In the genomic region with DNA sequence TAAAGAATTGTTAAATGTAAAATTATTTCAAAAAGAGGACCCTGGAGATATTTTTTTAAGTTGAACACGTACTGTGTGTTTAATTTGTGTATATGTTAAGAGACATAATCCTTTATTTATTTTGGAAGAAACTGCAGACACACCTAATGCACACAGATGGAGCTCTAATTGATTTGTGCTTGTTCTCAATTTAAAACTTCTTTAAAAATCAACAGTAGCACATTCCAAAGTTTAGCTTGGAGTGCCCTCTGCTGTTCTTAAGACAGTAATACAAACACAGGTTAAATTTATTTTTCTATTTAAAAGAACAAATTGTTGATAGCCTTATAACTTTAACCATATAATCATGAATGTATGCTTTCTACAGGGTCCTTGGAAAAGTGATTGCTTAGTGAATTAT, we compare ENCODE assay signal across 8 cellular contexts.
DNase-seq lines count a peak whose midpoint lies in the region; ATAC-seq, FAIRE-seq and TF ChIP-seq lines count a peak whose summit lies in the region.

No MANE protein-coding gene starts in this region.

- FAIRE-seq in GM18507 (lab: Jason Lieb, UNC) = peak; percentile 21

- H3K36me3 Mint-ChIP-seq in nephron progenitor cell (ENCODE audit: low read depth) = no peaks in the 10 kb centered on the region

- intact Hi-C loops in left ventricle myocardium superior (cut with micrococcal nuclease) = no loop called here

- peak; percentile 26 for DNase-seq in A172 (ENCODE audit: low spot score)
- DNase-seq in GM18507 (ENCODE audit: extremely low spot score, insufficient read length, low read depth) = no peak
- DNase-seq in NCI-H526 treated with DMSO at 0.1 percent for 48 hours (lab: John Stamatoyannopoulos, UW) = peak; percentile 62
- peak; percentile 46 for DNase-seq in cerebellar cortex (ENCODE audit: low spot score)
- no peak for DNase-seq in nephron progenitor cell
- DNase-seq in mesenteric fat pad (ENCODE audit: low spot score) = no peak
- no peak for DNase-seq in stimulated activated naive CD4-positive, alpha-beta T cell treated with Interleukin-2 at 50 U/mL for 16 hours (lab: John Stamatoyannopoulos, UW)
- no peak for DNase-seq in left ventricle myocardium superior

- peaks cover 22% of the 10 kb centered on the region for H3K9me3 Mint-ChIP-seq in nephron progenitor cell

- H3K4me1 Mint-ChIP-seq in nephron progenitor cell = no peaks in the 10 kb centered on the region

- H3K27ac Mint-ChIP-seq in nephron progenitor cell = no peak overlapping the region

- peak; percentile 75 for TF ChIP-seq CTCF in nephron progenitor cell (IDR thresholded peaks at IDR 0.05)

- no peak overlapping the region for H3K4me3 Mint-ChIP-seq in nephron progenitor cell

- ATAC-seq in left ventricle myocardium superior = no peak

- H3K27me3 Mint-ChIP-seq in nephron progenitor cell (ENCODE audit: low read depth, poor library complexity) = peaks cover 6% of the 10 kb centered on the region

Comparison
In these comparisons a context has a peak if more than half of its experiments do, and no peak if none do; other contexts are left out.
1. DNase-seq: peak in A172 (single experiment), NCI-H526 treated with DMSO at 0.1 percent for 48 hours (single experiment) and cerebellar cortex (single experiment); none in GM18507 (single experiment), nephron progenitor cell (single experiment), mesenteric fat pad (single experiment), stimulated activated naive CD4-positive, alpha-beta T cell treated with Interleukin-2 at 50 U/mL for 16 hours (single experiment) and left ventricle myocardium superior (single experiment).